15 cellular contexts compared by ENCODE assay signal in the genomic region with DNA sequence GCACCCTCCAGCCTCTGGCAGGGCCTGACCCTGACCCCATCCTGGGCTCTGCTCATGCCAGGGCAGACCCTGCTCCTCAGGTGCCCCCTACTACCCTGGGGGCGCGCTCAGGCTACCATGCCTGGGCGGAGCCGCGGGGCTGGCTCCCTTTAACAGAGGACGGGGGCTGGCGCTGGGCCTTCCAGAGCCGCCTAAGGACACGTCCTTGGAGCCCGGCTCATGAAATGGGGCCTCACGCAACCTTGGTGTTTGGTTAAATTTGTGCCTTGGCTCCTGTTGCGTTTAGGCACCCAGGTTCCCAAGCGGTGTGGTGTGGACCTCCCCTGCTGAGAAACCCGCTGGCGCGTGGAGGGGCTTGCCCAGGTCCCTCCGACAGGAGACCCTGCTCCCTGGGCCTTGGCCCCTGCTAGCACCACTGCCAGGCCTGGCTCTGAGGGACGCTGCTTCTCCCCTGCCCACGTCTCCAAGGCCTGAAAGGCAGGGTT.
"Had no signal": no experiment of that assay in that cellular context is flagged by ENCODE, and none has a peak within 500 bp of the region (broad histone marks: within the 10 kb centered on the region; RNA-seq: fewer than 3 reads in every experiment).

No MANE protein-coding gene starts in this region.

- H3K9me3 ChIP-seq: esophagus muscularis mucosa had no signal

- H3K27ac ChIP-seq: esophagus muscularis mucosa had no signal

- FAIRE-seq: urothelium cell line had no signal

- H3K4me3 Mint-ChIP-seq: activated CD8-positive, alpha-beta memory T cell treated with anti-CD3 and anti-CD28 coated beads, Interleukin-2, amount 10 ng/mL, durations not matched to agents 7 days and 5 days; activated naive CD8-positive, alpha-beta T cell treated with anti-CD3 and anti-CD28 coated beads for 36 hours; natural killer cell treated with Interleukin-12 subunit alpha and Interleukin-12 subunit beta and Interleukin-15 and Interleukin-18, amount 100 ng/mL, for 72 hours; stimulated activated naive CD8-positive, alpha-beta T cell treated with anti-CD3 and anti-CD28 coated beads, Interleukin-15, amount 100 ng/mL, for 72 hours had no signal

- H3K27me3 Mint-ChIP-seq: activated CD8-positive, alpha-beta memory T cell treated with anti-CD3 and anti-CD28 coated beads, Interleukin-2, amount 10 ng/mL, durations not matched to agents 7 days and 5 days; activated naive CD8-positive, alpha-beta T cell treated with anti-CD3 and anti-CD28 coated beads for 36 hours; natural killer cell treated with Interleukin-12 subunit alpha and Interleukin-12 subunit beta and Interleukin-15 and Interleukin-18, amount 100 ng/mL, for 72 hours; stimulated activated naive CD8-positive, alpha-beta T cell treated with anti-CD3 and anti-CD28 coated beads, Interleukin-15, amount 100 ng/mL, for 72 hours had no signal

- H3K27me3 ChIP-seq: dorsolateral prefrontal cortex, esophagus muscularis mucosa had no signal

- H3K4me3 ChIP-seq: dorsolateral prefrontal cortex, esophagus muscularis mucosa had no signal

- DNase-seq: activated CD8-positive, alpha-beta memory T cell treated with anti-CD3 and anti-CD28 coated beads, Interleukin-2, amount 10 ng/mL, durations not matched to agents 7 days and 5 days; activated gamma-delta T cell treated with Interleukin-2 at 50 U/mL for 16 hours; activated naive CD8-positive, alpha-beta T cell treated with anti-CD3 and anti-CD28 coated beads for 36 hours; activated T-cell treated with anti-CD3 and anti-CD28 coated beads, Interleukin-2, amount 50 U/mL, for 48 hours; anterior cingulate cortex; dorsolateral prefrontal cortex; left cardiac atrium; mammary epithelial cell; stimulated activated CD4-positive, alpha-beta T cell treated with anti-CD3 and anti-CD28 coated beads, Interleukin-15, amount 100 ng/mL, for 24 hours; stimulated activated CD4-positive, alpha-beta T cell treated with anti-CD3 and anti-CD28 coated beads, Interleukin-4, amount 100 ng/mL, for 24 hours; stimulated activated naive CD8-positive, alpha-beta T cell treated with anti-CD3 and anti-CD28 coated beads, Interleukin-15, amount 100 ng/mL, for 72 hours; T-helper 2 cell had no signal

- H3K27ac Mint-ChIP-seq: activated CD8-positive, alpha-beta memory T cell treated with anti-CD3 and anti-CD28 coated beads, Interleukin-2, amount 10 ng/mL, durations not matched to agents 7 days and 5 days; activated naive CD8-positive, alpha-beta T cell treated with anti-CD3 and anti-CD28 coated beads for 36 hours; natural killer cell treated with Interleukin-12 subunit alpha and Interleukin-12 subunit beta and Interleukin-15 and Interleukin-18, amount 100 ng/mL, for 72 hours; stimulated activated naive CD8-positive, alpha-beta T cell treated with anti-CD3 and anti-CD28 coated beads, Interleukin-15, amount 100 ng/mL, for 72 hours had no signal

- H3K9me3 Mint-ChIP-seq: activated naive CD8-positive, alpha-beta T cell treated with anti-CD3 and anti-CD28 coated beads for 36 hours; natural killer cell treated with Interleukin-12 subunit alpha and Interleukin-12 subunit beta and Interleukin-15 and Interleukin-18, amount 100 ng/mL, for 72 hours; stimulated activated naive CD8-positive, alpha-beta T cell treated with anti-CD3 and anti-CD28 coated beads, Interleukin-15, amount 100 ng/mL, for 72 hours had no signal
